11 cellular contexts compared by ENCODE assay signal in genomic region chr7:538764-539685, GRCh38. TPM values are rescaled to one million over a fixed set of nuclear protein-coding genes. Genes with fewer than 3 reads are reported as not detected.
DNase-seq lines count a peak whose midpoint lies in the region; ATAC-seq and TF ChIP-seq lines count a peak whose summit lies in the region.
"Had no signal": no experiment of that assay in that cellular context is flagged by ENCODE, and none has a peak within 500 bp of the region (broad histone marks: within the 10 kb centered on the region; RNA-seq: fewer than 3 reads in every experiment).

No MANE protein-coding gene starts in this region.

- 78% methylated on average over 33 of the region's 37 CpGs for WGBS in hepatocyte (ENCODE audit: low lambda C conversion rate, missing lambda C conversion rate)
- 59% methylated on average over 37 of the region's 37 CpGs for WGBS in smooth muscle cell (ENCODE audit: low lambda C conversion rate)

- CTCF ChIA-PET in HEK293 (lab: Yijun Ruan, JAX) = no interaction called here

- H3K27ac ChIP-seq in HEK293 (ENCODE audit: extremely low read depth, low read depth, low read length) (no peak overlapping the region), hepatocyte (peak overlapping the region; percentile 97), smooth muscle cell (ENCODE audit: low read depth) (peak overlapping the region; percentile 98)

- H3K27me3 ChIP-seq in hepatocyte = no peaks in the 10 kb centered on the region
- H3K27me3 ChIP-seq in smooth muscle cell (ENCODE audit: low read depth) = no peaks in the 10 kb centered on the region

- DNase-seq in SW480 (ENCODE audit: low spot score) (peak; percentile 95), hepatocyte (ENCODE audit: low spot score) (peak; percentile 72), smooth muscle cell (lab: John Stamatoyannopoulos, UW; ENCODE audit: unreplicated experiment) (peak; percentile 41), erythroblast (lab: John Stamatoyannopoulos, UW) (no peak)
- no peak for DNase-seq in stimulated activated CD8-positive, alpha-beta memory T cell treated with anti-CD3 and anti-CD28 coated beads, Interleukin-4, amount 100 ng/mL, for 48 hours
- DNase-seq: activated CD8-positive, alpha-beta memory T cell treated with anti-CD3 and anti-CD28 coated beads, Interleukin-2, amount 10 ng/mL, durations not matched to agents 7 days and 5 days; NCI-H146; NK-92 treated with Interleukin-12 subunit alpha and Interleukin-12 subunit beta, amount 100 ng/mL, for 24 hours had no signal

- peaks cover 13% of the 10 kb centered on the region for H3F3A ChIP-seq in smooth muscle cell (ENCODE audit: low read depth)

- H3K79me2 ChIP-seq in hepatocyte (no peaks in the 10 kb centered on the region), smooth muscle cell (ENCODE audit: low read depth) (no peaks in the 10 kb centered on the region)

- no peak overlapping the region for H2AFZ ChIP-seq in hepatocyte
- H2AFZ ChIP-seq in smooth muscle cell (ENCODE audit: low read depth) = no peak overlapping the region

- H3K4me1 ChIP-seq in HEK293 (ENCODE audit: control insufficient read depth, insufficient read depth, low read length) = no peaks in the 10 kb centered on the region
- peaks cover 38% of the 10 kb centered on the region for H3K4me1 ChIP-seq in hepatocyte (ENCODE audit: insufficient read depth)
- H3K4me1 ChIP-seq in smooth muscle cell (ENCODE audit: low read depth) = peaks cover 24% of the 10 kb centered on the region

- H3K36me3 ChIP-seq in HEK293 (ENCODE audit: control insufficient read depth in 2 of 2, insufficient read depth in 1 of 2, low read length in 2 of 2) (no peaks in the 10 kb centered on the region), hepatocyte (replicated peaks; ENCODE audit: insufficient read depth, low read depth) (no peaks in the 10 kb centered on the region), smooth muscle cell (ENCODE audit: low read depth) (no peaks in the 10 kb centered on the region)

- H3K4me2 ChIP-seq in hepatocyte (peak overlapping the region; percentile 49), smooth muscle cell (peak overlapping the region; percentile 74)

- H4K20me1 ChIP-seq in hepatocyte (ENCODE audit: insufficient read depth, poor library complexity, severe bottlenecking) = no peaks in the 10 kb centered on the region
- H4K20me1 ChIP-seq in smooth muscle cell (ENCODE audit: low read depth) = no peaks in the 10 kb centered on the region

- POLR2A ChIA-PET in HEK293 (lab: Yijun Ruan, JAX) = interaction anchor here (0.7 to 1.3 kb wide), 5 partner anchors 9 to 20 kb away, joined by 3 to 5 read pairs (median 3); no protein-coding TSS in a partner anchor

- TF ChIP-seq CTCF in HEK293 (tag by site-specific recombination; IDR thresholded peaks at IDR 0.05) (no peak), hepatocyte (IDR thresholded peaks at IDR 0.05; ENCODE audit: poor library complexity) (no peak), smooth muscle cell (IDR thresholded peaks at IDR 0.05; ENCODE audit: borderline replicate concordance, insufficient read depth, poor library complexity, severe bottlenecking) (no peak)

- H3K4me3 ChIP-seq in HEK293 (ENCODE audit: low read depth, low read length) (no peak overlapping the region), hepatocyte (no peak overlapping the region), smooth muscle cell (no peak overlapping the region)

- peak overlapping the region; percentile 92 for H3K9ac ChIP-seq in smooth muscle cell (ENCODE audit: low read depth)

- ATAC-seq in HG02884 (IDR thresholded peaks at IDR 0.05; ENCODE audit: unreplicated experiment) (no peak), GM18498 (IDR thresholded peaks at IDR 0.05; ENCODE audit: unreplicated experiment) (no peak)
- ATAC-seq: activated CD8-positive, alpha-beta memory T cell treated with anti-CD3 and anti-CD28 coated beads, Interleukin-2, amount 10 ng/mL, durations not matched to agents 7 days and 5 days had no signal

- TF ChIP-seq POLR2A in erythroblast (IDR thresholded peaks at IDR 0.05; ENCODE audit: low read length) = no peak

- H3K9me2 ChIP-seq in hepatocyte (replicated peaks; ENCODE audit: insufficient read depth) = no peaks in the 10 kb centered on the region

- no peaks in the 10 kb centered on the region for H3K9me3 ChIP-seq in HEK293 (ENCODE audit: control insufficient read depth, insufficient read depth, low read depth, low read length)
- no peaks in the 10 kb centered on the region for H3K9me3 ChIP-seq in hepatocyte (ENCODE audit: low read depth)
- H3K9me3 ChIP-seq in smooth muscle cell (replicated peaks; ENCODE audit: low read depth) = no peaks in the 10 kb centered on the region

TF ChIP-seq in HEK293, 187 proteins besides CTCF, POLR2A, EP300 and RAD21:
- TF ChIP-seq ZBTB48 (tag by site-specific recombination; IDR thresholded peaks at IDR 0.05) (peak; percentile 77; the same call in 1 of the 2 replicates), GLI2 (tag by site-specific recombination; IDR thresholded peaks at IDR 0.05; ENCODE audit: borderline replicate concordance, low read depth) (no peak), ZIC2 (tag by site-specific recombination; IDR thresholded peaks at IDR 0.05) (peak; percentile 67), KLF17 (tag by site-specific recombination; IDR thresholded peaks at IDR 0.05) (0 out of 2 replicates have a peak, but pooled peaks have one; percentile 15), GLIS1 (tag by site-specific recombination; IDR thresholded peaks at IDR 0.05) (peak; percentile 8), KLF7 (tag by site-specific recombination; IDR thresholded peaks at IDR 0.05; ENCODE audit: borderline replicate concordance) (no peak)
TF ChIP-seq in HEK293: peak in this region for 4.

RNA-seq across cellular contexts. Expression of gene PDGFA, which starts 19.4 kb away (rescaled TPM):
- total RNA-seq in hepatocyte = 56.6 and 63.1 TPM in 2 replicates
- polyA plus RNA-seq in hepatocyte = 22.3 and 30.7 TPM in 2 replicates
- 68.1 and 97.2 TPM in 2 replicates for total RNA-seq in smooth muscle cell
- 32.0 and 33.7 TPM in 2 replicates for polyA plus RNA-seq in smooth muscle cell

Comparison
In these comparisons a context has a peak if more than half of its experiments do, and no peak if none do; other contexts are left out.
1. DNase-seq: peak in SW480 (single experiment), hepatocyte (single experiment) and smooth muscle cell (single experiment); none in erythroblast (0 of 2) and stimulated activated CD8-positive, alpha-beta memory T cell treated with anti-CD3 and anti-CD28 coated beads, Interleukin-4, amount 100 ng/mL, for 48 hours (single experiment).